ENCODE assay signal across 1 cellular context in the genomic region with DNA sequence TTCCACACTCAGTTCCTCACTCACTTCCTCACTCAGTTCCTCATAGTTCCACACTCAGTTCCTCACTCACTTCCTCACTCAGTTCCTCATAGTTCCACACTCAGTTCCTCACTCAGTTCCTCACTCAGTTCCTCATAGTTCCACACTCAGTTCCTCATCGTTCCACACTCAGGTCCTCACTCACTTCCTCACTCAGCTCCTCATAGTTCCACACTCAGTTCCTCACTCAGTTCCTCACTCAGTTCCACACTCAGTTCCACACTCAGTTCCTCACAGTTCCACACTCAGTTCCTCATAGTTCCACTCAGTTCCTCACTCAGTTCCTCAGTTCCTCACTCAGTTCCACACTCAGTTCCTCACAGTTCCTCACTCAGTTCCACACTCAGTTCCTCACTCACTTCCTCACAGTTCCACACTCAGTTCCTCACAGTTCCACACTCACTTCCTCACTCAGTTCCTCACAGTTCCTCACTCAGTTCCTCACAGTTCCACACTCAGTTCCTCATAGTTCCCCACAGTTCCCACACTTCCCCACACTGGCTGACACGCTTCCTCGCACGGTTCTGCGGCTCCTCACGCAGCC.
A peak's percentile ranks its signal among the peaks of the same experiment; 100 is the strongest.
TF ChIP-seq lines count a peak whose summit lies in the region.

No MANE protein-coding gene starts in this region.

TF ChIP-seq in HepG2, 621 proteins besides CTCF, POLR2A, EP300 and RAD21:
- peak; percentile 87 for TF ChIP-seq ASH2L (IDR thresholded peaks at IDR 0.05; ENCODE audit: insufficient read length, low read depth, low read length)
